ENCODE assay signal across 17 cellular contexts in the genomic region with DNA sequence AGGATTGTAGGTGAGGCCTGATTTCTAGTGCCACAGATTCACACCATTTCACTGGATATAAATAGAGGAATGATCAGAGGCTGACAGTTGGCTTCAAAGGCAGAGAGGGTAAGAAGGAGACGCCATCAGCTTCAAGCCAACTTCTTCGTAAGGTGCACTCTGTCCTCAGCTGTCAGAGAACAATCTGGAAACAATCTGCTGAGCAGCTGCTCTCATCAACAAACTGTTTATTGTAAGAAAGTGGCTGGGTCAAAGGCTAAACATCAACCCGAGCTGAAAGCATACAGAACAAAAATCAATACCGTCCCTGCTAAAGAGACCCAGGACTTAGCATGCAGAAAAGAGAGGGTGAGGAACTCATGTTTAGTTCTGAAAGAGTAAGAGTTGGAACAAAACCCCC. TPM values are rescaled to one million over a fixed set of nuclear protein-coding genes. Genes with fewer than 3 reads are reported as not detected.
DNase-seq lines count a peak whose midpoint lies in the region; ATAC-seq, FAIRE-seq and TF ChIP-seq lines count a peak whose summit lies in the region.
"Had no signal": no experiment of that assay in that cellular context is flagged by ENCODE, and none has a peak within 500 bp of the region (broad histone marks: within the 10 kb centered on the region; RNA-seq: fewer than 3 reads in every experiment).

No MANE protein-coding gene starts in this region.

- intact Hi-C loops in body of pancreas (cut with DNase I) = no loop called here
- intact Hi-C loops in HepG2 (cut with micrococcal nuclease; ENCODE audit: unreplicated experiment) = loop anchor here (5.0 kb wide), 1 partner anchor 56 kb away; no protein-coding TSS in a partner anchor

- peak overlapping the region; percentile 42 for H3K4me3 Mint-ChIP-seq in progenitor cell of endocrine pancreas (ENCODE audit: low read depth)
- no peak overlapping the region for H3K4me3 Mint-ChIP-seq in stimulated activated memory B cell treated with anti-CD40 and anti-IgM and Interleukin-4, amounts not matched to agents 10 μg/mL and 1 μg/mL and 100 μg/mL, for 72 hours
- H3K4me3 Mint-ChIP-seq: CD8-positive, alpha-beta T cell had no signal

- H3K27me3 ChIP-seq in body of pancreas = no peaks in the 10 kb centered on the region
- H3K27me3 ChIP-seq in HepG2 (ENCODE audit: control insufficient read depth in 1 of 2, insufficient read depth in 2 of 2, low read length in 2 of 2) = no peaks in the 10 kb centered on the region

- BruUV-seq in HepG2 (replicated peaks; lab: Mats Ljungman, UMichigan) = no TSS peak

- H3K4me1 ChIP-seq in body of pancreas (peaks cover 46% of the 10 kb centered on the region), HepG2 (ENCODE audit: insufficient read depth, low read length) (peaks cover 50% of the 10 kb centered on the region)

- H2AFZ ChIP-seq in HepG2 (ENCODE audit: low read length) = no peak overlapping the region

- H3K9me3 ChIP-seq in body of pancreas (no peaks in the 10 kb centered on the region), HepG2 (ENCODE audit: low read length) (no peaks in the 10 kb centered on the region)

- DNase-seq in HuH-7 (ENCODE audit: low spot score) = peak; percentile 34
- DNase-seq in body of pancreas = peak in 2 of 4 donors; percentile 31 to 41
- peak; percentile 43 for DNase-seq in HepG2 (ENCODE audit: low spot score)
- DNase-seq in progenitor cell of endocrine pancreas (ENCODE audit: low spot score, unreplicated experiment) = no peak
- DNase-seq in T-helper 2 cell = no peak
- DNase-seq in activated naive CD4-positive, alpha-beta T cell treated with anti-CD3 and anti-CD28 coated beads, Interleukin-2, amount 50 U/mL, for 72 hours (ENCODE audit: low spot score in 2 of 2) = no peak
- no peak for DNase-seq in activated CD4-positive, alpha-beta T cell treated with anti-CD3 and anti-CD28 coated beads, Interleukin-2, amount 50 U/mL, for 4 hours
- DNase-seq: 8988T; CD8-positive, alpha-beta T cell; GF-D8; Karpas-422; MV-4-11; NCI-H1105 treated with DMSO at 0.1 percent for 48 hours; NCI-H2029 treated with DMSO at 0.1 percent for 48 hours; NCI-H2171 had no signal

- no peak overlapping the region for H3K4me3 ChIP-seq in body of pancreas
- peak overlapping the region in 1 of 3 experiments; percentile 23; a peak in 2 of 6 replicates for H3K4me3 ChIP-seq in HepG2 (replicated peaks in 1 of 3; ENCODE audit: insufficient read depth in 1 of 3, low read depth in 2 of 3, low read length in 3 of 3)

- H4K20me1 ChIP-seq in HepG2 (ENCODE audit: insufficient read depth, low read length) = no peaks in the 10 kb centered on the region

- TF ChIP-seq POLR2A in body of pancreas (IDR thresholded peaks at IDR 0.05) = no peak
- no peak for TF ChIP-seq POLR2A in HepG2 (IDR thresholded peaks at IDR 0.05; ENCODE audit: insufficient read depth in 1 of 2, low read depth in 2 of 2, low read length in 2 of 2)

- peak; percentile 51 for FAIRE-seq in HepG2 (lab: Jason Lieb, UNC)
- FAIRE-seq: GM19239 had no signal

- 12 to 16% methylated on average over 4 of the region's 4 CpGs for WGBS in body of pancreas, 2 donors
- 6% methylated on average over 4 of the region's 4 CpGs for WGBS in HepG2 (ENCODE audit: low lambda C conversion rate)

- H3K27me3 Mint-ChIP-seq in progenitor cell of endocrine pancreas = no peaks in the 10 kb centered on the region
- no peaks in the 10 kb centered on the region for H3K27me3 Mint-ChIP-seq in stimulated activated memory B cell treated with anti-CD40 and anti-IgM and Interleukin-4, amounts not matched to agents 10 μg/mL and 1 μg/mL and 100 μg/mL, for 72 hours

- no peaks in the 10 kb centered on the region for H3K79me2 ChIP-seq in HepG2 (ENCODE audit: insufficient read depth, low read length)

- H3K27ac Mint-ChIP-seq in progenitor cell of endocrine pancreas = peak overlapping the region; percentile 72
- no peak overlapping the region for H3K27ac Mint-ChIP-seq in stimulated activated memory B cell treated with anti-CD40 and anti-IgM and Interleukin-4, amounts not matched to agents 10 μg/mL and 1 μg/mL and 100 μg/mL, for 72 hours
- no peak overlapping the region for H3K27ac Mint-ChIP-seq in activated naive CD4-positive, alpha-beta T cell treated with anti-CD3 and anti-CD28 coated beads, Interleukin-2, amount 50 U/mL, for 72 hours
- H3K27ac Mint-ChIP-seq: CD8-positive, alpha-beta T cell had no signal

- H3K4me1 Mint-ChIP-seq in progenitor cell of endocrine pancreas (ENCODE audit: low read depth) = peaks cover 42% of the 10 kb centered on the region
- H3K4me1 Mint-ChIP-seq in stimulated activated memory B cell treated with anti-CD40 and anti-IgM and Interleukin-4, amounts not matched to agents 10 μg/mL and 1 μg/mL and 100 μg/mL, for 72 hours = peaks cover 7% of the 10 kb centered on the region

- in situ Hi-C loops in HepG2 (cut with HindIII; ENCODE audit: extremely low pct_ligation_motif_present, low pct_unique_long_range_greater_than_20kb) = no loop called here

- TF ChIP-seq CTCF in body of pancreas (IDR thresholded peaks at IDR 0.05) (no peak), HepG2 (CRISPR knock-in tag; IDR thresholded peaks at IDR 0.05) (no peak), progenitor cell of endocrine pancreas (IDR thresholded peaks at IDR 0.05; ENCODE audit: unreplicated experiment) (no peak)

- no peaks in the 10 kb centered on the region for H3K9me3 Mint-ChIP-seq in progenitor cell of endocrine pancreas (ENCODE audit: low read depth)
- H3K9me3 Mint-ChIP-seq in stimulated activated memory B cell treated with anti-CD40 and anti-IgM and Interleukin-4, amounts not matched to agents 10 μg/mL and 1 μg/mL and 100 μg/mL, for 72 hours = no peaks in the 10 kb centered on the region
- no peaks in the 10 kb centered on the region for H3K9me3 Mint-ChIP-seq in activated naive CD4-positive, alpha-beta T cell treated with anti-CD3 and anti-CD28 coated beads, Interleukin-2, amount 50 U/mL, for 72 hours
- H3K9me3 Mint-ChIP-seq: CD8-positive, alpha-beta T cell had no signal

- TF ChIP-seq RAD21 in HepG2 (CRISPR knock-in tag; IDR thresholded peaks at IDR 0.05) = no peak

- CTCF ChIA-PET in HepG2 (lab: Yijun Ruan, JAX; ENCODE audit: low intra/inter-chr PET ratio, low total read pairs) = no interaction called here

- ATAC-seq in body of pancreas (peak; percentile 43), HepG2 (peak; percentile 83)
- no peak for ATAC-seq in stimulated activated memory B cell treated with anti-CD40 and anti-IgM and Interleukin-4, amounts not matched to agents 10 μg/mL and 1 μg/mL and 100 μg/mL, for 72 hours
- ATAC-seq in activated naive CD4-positive, alpha-beta T cell treated with anti-CD3 and anti-CD28 coated beads, Interleukin-2, amount 50 U/mL, for 72 hours = no peak
- ATAC-seq: CD8-positive, alpha-beta T cell had no signal

- H3K9ac ChIP-seq in HepG2 (ENCODE audit: insufficient read depth, low read depth, low read length) = no peak overlapping the region; the same call in 1 of the 2 replicates

- peak overlapping the region; percentile 62 for H3K4me2 ChIP-seq in HepG2 (ENCODE audit: low read depth, low read length)

- H3K36me3 ChIP-seq in body of pancreas (replicated peaks in 1 of 2; ENCODE audit: insufficient read depth in 1 of 2, low read depth in 2 of 2) (no peaks in the 10 kb centered on the region), HepG2 (replicated peaks in 1 of 2; ENCODE audit: control insufficient read depth in 1 of 2, insufficient read depth in 2 of 2, low read length in 2 of 2) (no peaks in the 10 kb centered on the region)

- TF ChIP-seq EP300 in HepG2 (IDR thresholded peaks at IDR 0.05; ENCODE audit: low read depth in 2 of 2, low read length in 2 of 2) = peak in 1 of 2 experiments; percentile 61; a peak in 2 of 4 replicates
- no peak for TF ChIP-seq EP300 in HepG2 (CRISPR knock-in tag; IDR thresholded peaks at IDR 0.05; ENCODE audit: borderline replicate concordance)

- H3K36me3 Mint-ChIP-seq in progenitor cell of endocrine pancreas (ENCODE audit: insufficient read depth) = no peaks in the 10 kb centered on the region
- H3K36me3 Mint-ChIP-seq in stimulated activated memory B cell treated with anti-CD40 and anti-IgM and Interleukin-4, amounts not matched to agents 10 μg/mL and 1 μg/mL and 100 μg/mL, for 72 hours = peaks cover 19% of the 10 kb centered on the region
- no peaks in the 10 kb centered on the region for H3K36me3 Mint-ChIP-seq in activated naive CD4-positive, alpha-beta T cell treated with anti-CD3 and anti-CD28 coated beads, Interleukin-2, amount 50 U/mL, for 72 hours

- H3K27ac ChIP-seq in body of pancreas (peak overlapping the region in 3 of 4 donors; percentile 73 to 81 (median 73)), HepG2 (ENCODE audit: extremely low read length, insufficient read depth, low read length) (peak overlapping the region; percentile 55)

- POLR2A ChIA-PET in HepG2 (lab: Yijun Ruan, JAX) = interaction anchor here (2.0 kb wide), 1 partner anchor 58 kb away, joined by 14 read pairs; no protein-coding TSS in a partner anchor

TF ChIP-seq in HepG2, 621 proteins besides CTCF, POLR2A, EP300 and RAD21 (continues in another document):
- peak; percentile 45; the same call in 1 of the 2 replicates for TF ChIP-seq MIXL1 (CRISPR knock-in tag; IDR thresholded peaks at IDR 0.05)

RNA-seq across cellular contexts. Expression of a gene that starts 48.2 kb away (rescaled TPM):
- total RNA-seq in body of pancreas (10 to 100 TPM; 27.2 to 38.6 TPM), HepG2 (2016; rRNA removed; fragmentation: Illumina TruSeq; extraction: Trizol) (11.7 and 12.3 TPM in 2 replicates), progenitor cell of endocrine pancreas (32.3 and 34.3 TPM in 2 replicates)
- total RNA-seq in HepG2 (2016; cell fraction: cytosol; rRNA removed; fragmentation: Illumina TruSeq; extraction: Trizol; ENCODE audit: low read depth) = 1.5 and 2.2 TPM in 2 replicates
- total RNA-seq in HepG2 (2016; cell fraction: insoluble cytoplasmic fraction; rRNA removed; fragmentation: Illumina TruSeq; extraction: Trizol) = 10.3 and 11.9 TPM in 2 replicates
- 4.5 and 4.8 TPM in 2 replicates for total RNA-seq in HepG2 (2016; cell fraction: membrane; rRNA removed; fragmentation: Illumina TruSeq; extraction: Trizol)
- 14.0 and 14.6 TPM in 2 replicates for total RNA-seq in HepG2 (2016; cell fraction: nucleus; rRNA removed; fragmentation: Illumina TruSeq; extraction: Trizol)
- 7.9 and 8.5 TPM in 2 replicates for polyA plus RNA-seq in HepG2 (2011; rRNA removed)
- polyA plus RNA-seq in HepG2 (2011; cell fraction: cytosol; rRNA removed) = 6.1 and 8.3 TPM in 2 replicates
- polyA plus RNA-seq in HepG2 (2011; cell fraction: nucleus; rRNA removed) = 12.9 and 14.6 TPM in 2 replicates
- 6.0 and 7.1 TPM in 2 replicates for polyA plus RNA-seq in HepG2 (2012)
- 0.45 and 0.71 TPM in 2 replicates for polyA plus RNA-seq in HepG2 (2016; cell fraction: cytosol; fragmentation: Illumina TruSeq; extraction: Trizol; ENCODE audit: low read depth)
- 6.7 and 7.3 TPM in 2 replicates for polyA plus RNA-seq in HepG2 (2016; cell fraction: insoluble cytoplasmic fraction; fragmentation: Illumina TruSeq; extraction: Trizol; ENCODE audit: low read depth)
- 1.6 and 1.7 TPM in 2 replicates for polyA plus RNA-seq in HepG2 (2016; cell fraction: membrane; fragmentation: Illumina TruSeq; extraction: Trizol; ENCODE audit: low read depth)
- 8.3 and 8.6 TPM in 2 replicates for polyA plus RNA-seq in HepG2 (2016; cell fraction: nucleus; fragmentation: Illumina TruSeq; extraction: Trizol; ENCODE audit: insufficient read depth, low read depth)
- polyA minus RNA-seq in HepG2 (2011; rRNA and poly(A)+ RNA removed; ENCODE audit: low replicate concordance) = 14.5 and 27.4 TPM in 2 replicates
- polyA minus RNA-seq in HepG2 (2011; cell fraction: cytosol; rRNA and poly(A)+ RNA removed) = 9.3 and 9.7 TPM in 2 replicates
- 32.3 and 32.4 TPM in 2 replicates for polyA minus RNA-seq in HepG2 (2011; cell fraction: nucleus; rRNA and poly(A)+ RNA removed)
- total RNA-seq in activated naive CD4-positive, alpha-beta T cell treated with anti-CD3 and anti-CD28 coated beads, Interleukin-2, amount 50 U/mL, for 72 hours = 10 to 100 TPM; 11.1 to 13.0 TPM

Comparison
In these comparisons a context has a peak if more than half of its experiments do, and no peak if none do; other contexts are left out.
1. DNase-seq: peak in HuH-7 (single experiment) and HepG2 (single experiment); none in progenitor cell of endocrine pancreas (single experiment), T-helper 2 cell (0 of 5), activated naive CD4-positive, alpha-beta T cell treated with anti-CD3 and anti-CD28 coated beads, Interleukin-2, amount 50 U/mL, for 72 hours (0 of 2) and activated CD4-positive, alpha-beta T cell treated with anti-CD3 and anti-CD28 coated beads, Interleukin-2, amount 50 U/mL, for 4 hours (0 of 2).
2. ATAC-seq: peak in body of pancreas (single experiment) and HepG2 (single experiment); none in stimulated activated memory B cell treated with anti-CD40 and anti-IgM and Interleukin-4, amounts not matched to agents 10 μg/mL and 1 μg/mL and 100 μg/mL, for 72 hours (single experiment) and activated naive CD4-positive, alpha-beta T cell treated with anti-CD3 and anti-CD28 coated beads, Interleukin-2, amount 50 U/mL, for 72 hours (0 of 2).